ENCODE assay signal across 11 cellular contexts in the genomic region with DNA sequence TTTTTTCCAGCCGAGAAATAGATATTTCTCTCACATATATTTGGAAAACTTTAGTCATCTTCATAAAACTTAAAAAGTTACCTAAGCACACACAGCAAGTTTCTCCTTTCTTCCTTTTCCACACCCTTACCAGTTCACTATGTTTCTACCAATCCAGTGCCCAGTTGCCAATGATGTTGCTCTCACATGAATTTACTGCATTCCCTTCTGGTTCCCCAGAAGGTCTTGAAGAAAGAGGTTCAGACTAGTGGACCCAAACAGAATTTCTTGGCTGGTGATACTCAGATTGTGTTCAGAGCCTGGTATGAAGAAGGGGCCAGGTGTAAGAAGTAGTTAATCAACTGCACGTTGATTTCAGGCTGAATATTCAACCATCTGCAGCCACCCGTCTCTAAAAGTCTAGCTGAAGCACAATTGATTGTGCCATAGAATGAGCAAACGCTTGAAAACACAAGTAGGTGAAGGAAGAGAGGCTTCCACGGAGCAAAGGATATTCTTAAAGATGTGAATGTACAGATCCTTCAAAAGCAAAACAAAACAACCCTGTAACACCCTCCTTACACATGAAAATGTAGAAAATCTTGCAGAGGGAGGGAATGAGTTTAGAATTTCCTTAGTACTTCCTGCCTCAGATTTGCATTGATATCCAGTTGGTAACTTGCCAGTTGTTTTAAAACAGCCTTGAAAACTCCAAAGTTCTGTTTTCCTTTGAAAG. TPM values are rescaled to one million over a fixed set of nuclear protein-coding genes. Genes with fewer than 3 reads are reported as not detected.
A peak's percentile ranks its signal among the peaks of the same experiment; 100 is the strongest.
DNase-seq lines count a peak whose midpoint lies in the region; ATAC-seq and TF ChIP-seq lines count a peak whose summit lies in the region.
"Had no signal": no experiment of that assay in that cellular context is flagged by ENCODE, and none has a peak within 500 bp of the region (broad histone marks: within the 10 kb centered on the region; RNA-seq: fewer than 3 reads in every experiment).

No MANE protein-coding gene starts in this region.

- H3K36me3 ChIP-seq in HUES48 (ENCODE audit: control insufficient read depth, insufficient read depth, low read length) = no peaks in the 10 kb centered on the region

- DNase-seq in ACHN = peak; percentile 67
- DNase-seq in dorsolateral prefrontal cortex = no peak
- peak; percentile 73 for DNase-seq in myocyte (ENCODE audit: low read depth)
- DNase-seq in RWPE1 (ENCODE audit: low spot score) = no peak
- no peak for DNase-seq in NCI-H526 (lab: John Stamatoyannopoulos, UW)
- no peak for DNase-seq in activated effector memory CD4-positive, alpha-beta T cell treated with anti-CD3 and anti-CD28 coated beads, Interleukin-2, amount 50 U/mL, for 16 hours
- DNase-seq: activated B cell treated with CpG ODN at 0.5 μM for 24 hours, GF-D8, NCI-H187 treated with DMSO at 0.1 percent for 48 hours had no signal

- H3K9me3 ChIP-seq in HUES48 (ENCODE audit: control insufficient read depth, insufficient read depth, low read length) = no peaks in the 10 kb centered on the region

- H3K4me3 ChIP-seq in HUES48 (ENCODE audit: low read depth, low read length) = peak overlapping the region; percentile 21; the same call in 1 of the 2 replicates
- H3K4me3 ChIP-seq in dorsolateral prefrontal cortex = peak overlapping the region in 44 of 59 donors; percentile 0 to 51 (median 20)

- CTCF ChIA-PET in RWPE1 (lab: Yijun Ruan, JAX) = no interaction called here

- H3K27ac ChIP-seq in HUES48 (ENCODE audit: low read depth, low read length) = peak overlapping the region; percentile 53
- peak overlapping the region in 17 of 59 donors; percentile 3 to 80 (median 29) for H3K27ac ChIP-seq in dorsolateral prefrontal cortex
- no peak overlapping the region for H3K27ac ChIP-seq in RWPE1

- H3K4me1 ChIP-seq in HUES48 (ENCODE audit: control insufficient read depth, insufficient read depth, low read length) = peaks cover 86% of the 10 kb centered on the region

- no peak for ATAC-seq in GM21528 (IDR thresholded peaks at IDR 0.05; ENCODE audit: low FRiP score, unreplicated experiment)

- TF ChIP-seq CTCF in dorsolateral prefrontal cortex (IDR thresholded peaks at IDR 0.05 in 54 of 56, conservative IDR thresholded peaks at IDR 0.05 in 2 of 56; ENCODE audit: low read depth in 1 of 56, partially characterized antibody in 56 of 56) = no peak
- TF ChIP-seq CTCF in RWPE1 (conservative IDR thresholded peaks at IDR 0.05; ENCODE audit: low read depth) = no peak

- POLR2A ChIA-PET in RWPE1 (lab: Yijun Ruan, JAX; ENCODE audit: low non-redundant PET) = no interaction called here

- intact Hi-C loops in dorsolateral prefrontal cortex (cut with DNase I) = no loop called here

- H3K9ac ChIP-seq in HUES48 (ENCODE audit: low read depth, low read length) = peak overlapping the region; percentile 36; the same call in 1 of the 2 replicates

- H3K27me3 ChIP-seq in HUES48 (ENCODE audit: control insufficient read depth, insufficient read depth, low read length) (no peaks in the 10 kb centered on the region), dorsolateral prefrontal cortex (peaks cover 0 to 22% (median 0%) of the 10 kb centered on the region in 45 donors)

- in situ Hi-C loops in ACHN (cut with HindIII; ENCODE audit: low pct_ligation_motif_present, low pct_unique_long_range_greater_than_20kb, low sequenced_read_pairs) = no loop called here

RNA-seq across cellular contexts. Expression of a gene that starts 4.6 kb away (rescaled TPM):
- total RNA-seq in dorsolateral prefrontal cortex = 10 to 100 TPM in 119 of 120 experiments, 1 to 10 TPM in 1; 9.7 to 55.2 (median 23.0) TPM
- total RNA-seq in myocyte = 30.6 and 32.2 TPM in 2 replicates
- polyA plus RNA-seq in myocyte (2012) = 26.7 TPM

Comparison
In these comparisons a context has a peak if more than half of its experiments do, and no peak if none do; other contexts are left out.
1. DNase-seq: peak in ACHN (single experiment) and myocyte (single experiment); none in dorsolateral prefrontal cortex (0 of 10), RWPE1 (single experiment), NCI-H526 (0 of 2) and activated effector memory CD4-positive, alpha-beta T cell treated with anti-CD3 and anti-CD28 coated beads, Interleukin-2, amount 50 U/mL, for 16 hours (single experiment).